ENCODE assay signal across 11 cellular contexts in genomic region chr9:93460689-93461413, GRCh38. TPM values are rescaled to one million over a fixed set of nuclear protein-coding genes. Genes with fewer than 3 reads are reported as not detected.
DNase-seq lines count a peak whose midpoint lies in the region; ATAC-seq and TF ChIP-seq lines count a peak whose summit lies in the region.
"Had no signal": no experiment of that assay in that cellular context is flagged by ENCODE, and none has a peak within 500 bp of the region (broad histone marks: within the 10 kb centered on the region; RNA-seq: fewer than 3 reads in every experiment).

No MANE protein-coding gene starts in this region.

- no peaks in the 10 kb centered on the region for H3K9me3 ChIP-seq in DOHH2 (ENCODE audit: control insufficient read depth, insufficient read depth, low read length)
- H3K9me3 ChIP-seq in esophagus muscularis mucosa = no peaks in the 10 kb centered on the region
- H3K9me3 ChIP-seq: stomach had no signal

- H3K36me3 Mint-ChIP-seq in CD14-positive monocyte (peaks cover 16 to 19% of the 10 kb centered on the region in 2 donors), activated B cell treated with CpG ODN at 0.5 μM for 24 hours (ENCODE audit: low read depth) (peaks cover 12% of the 10 kb centered on the region), memory B cell (peaks cover 8% of the 10 kb centered on the region)

- H4K20me1 ChIP-seq in DOHH2 (ENCODE audit: control insufficient read depth, insufficient read depth, low read depth, low read length) = peaks cover 10% of the 10 kb centered on the region; the same call in 1 of the 2 replicates

- TF ChIP-seq CTCF in CD14-positive monocyte (IDR thresholded peaks at IDR 0.05) (no peak), DOHH2 (IDR thresholded peaks at IDR 0.05; ENCODE audit: low read depth, low read length, poor library complexity, severe bottlenecking) (no peak), activated B cell treated with CpG ODN at 0.5 μM for 24 hours (IDR thresholded peaks at IDR 0.05) (no peak), esophagus muscularis mucosa (IDR thresholded peaks at IDR 0.05) (no peak)

- intact Hi-C loops in CD14-positive monocyte (cut with micrococcal nuclease) = no loop called here
- intact Hi-C loops in activated B cell treated with CpG ODN at 0.5 μM for 24 hours (cut with micrococcal nuclease) = no loop called here
- intact Hi-C loops in esophagus muscularis mucosa (cut with DNase I) = no loop called here

- H3K4me3 Mint-ChIP-seq in CD14-positive monocyte (no peak overlapping the region), activated B cell treated with CpG ODN at 0.5 μM for 24 hours (no peak overlapping the region), memory B cell (peak overlapping the region; percentile 11)

- TF ChIP-seq EP300 in esophagus muscularis mucosa (IDR thresholded peaks at IDR 0.05) = no peak

- peaks cover 93% of the 10 kb centered on the region for H3K4me1 ChIP-seq in DOHH2 (ENCODE audit: control insufficient read depth, low read length)
- H3K4me1 ChIP-seq in esophagus muscularis mucosa = peaks cover 63 to 89% (median 74%) of the 10 kb centered on the region in 4 donors

- H3K27me3 Mint-ChIP-seq in CD14-positive monocyte (ENCODE audit: low read depth in 3 of 3) (no peaks in the 10 kb centered on the region), activated B cell treated with CpG ODN at 0.5 μM for 24 hours (no peaks in the 10 kb centered on the region), memory B cell (no peaks in the 10 kb centered on the region)

- H3K4me3 ChIP-seq in DOHH2 (ENCODE audit: low read length) = peak overlapping the region; percentile 30
- no peak overlapping the region for H3K4me3 ChIP-seq in esophagus muscularis mucosa
- H3K4me3 ChIP-seq: stomach had no signal

- peaks cover 100% of the 10 kb centered on the region for H3K79me2 ChIP-seq in DOHH2 (ENCODE audit: control insufficient read depth, low read length)

- in situ Hi-C loops in KBM-7 (cut with MboI; ENCODE audit: low pct_unique_long_range_greater_than_20kb, low sequenced_read_pairs) = no loop called here

- POLR2A ChIA-PET in activated B cell treated with CpG ODN at 0.5 μM for 24 hours (lab: Charles Lee) = interaction anchor here (1.4 kb wide), 2 partner anchors 9 to 106 kb away, joined by 3 to 6 read pairs; partner anchors contain the start of gene FAM120A

- ATAC-seq in activated B cell treated with CpG ODN at 0.5 μM for 24 hours (ENCODE audit: low read depth) (no peak), memory B cell (ENCODE audit: low read depth) (no peak), HG03571 (IDR thresholded peaks at IDR 0.05; ENCODE audit: unreplicated experiment) (no peak)

- DNase-seq in CD14-positive monocyte (ENCODE audit: low spot score) (no peak), activated B cell treated with CpG ODN at 0.5 μM for 24 hours (no peak), memory B cell (ENCODE audit: low spot score in 2 of 2) (no peak), KBM-7 (no peak), esophagus muscularis mucosa (ENCODE audit: extremely low spot score) (no peak)
- DNase-seq: NCI-H2171, occipital lobe, stomach had no signal

- H3K27ac Mint-ChIP-seq in CD14-positive monocyte = peak overlapping the region; percentile 3 to 74 (median 50)
- peak overlapping the region; percentile 41 for H3K27ac Mint-ChIP-seq in activated B cell treated with CpG ODN at 0.5 μM for 24 hours
- peak overlapping the region; percentile 84 for H3K27ac Mint-ChIP-seq in memory B cell

- H3K9me2 ChIP-seq in DOHH2 (replicated peaks; ENCODE audit: control insufficient read depth, low read length) = no peaks in the 10 kb centered on the region

- H3K9me3 Mint-ChIP-seq in CD14-positive monocyte = no peaks in the 10 kb centered on the region
- no peaks in the 10 kb centered on the region for H3K9me3 Mint-ChIP-seq in activated B cell treated with CpG ODN at 0.5 μM for 24 hours
- H3K9me3 Mint-ChIP-seq in memory B cell = no peaks in the 10 kb centered on the region

- H3K27ac ChIP-seq in DOHH2 (ENCODE audit: low read depth, low read length) (peak overlapping the region; percentile 34), esophagus muscularis mucosa (replicated peaks in 1 of 4) (no peak overlapping the region)
- H3K27ac ChIP-seq: C4-2B had no signal

- CTCF ChIA-PET in activated B cell treated with CpG ODN at 0.5 μM for 24 hours (lab: Charles Lee) = no interaction called here

- H3K4me1 Mint-ChIP-seq in CD14-positive monocyte (peaks cover 87% of the 10 kb centered on the region), activated B cell treated with CpG ODN at 0.5 μM for 24 hours (peaks cover 84% of the 10 kb centered on the region), memory B cell (peaks cover 54% of the 10 kb centered on the region)

- H3K27me3 ChIP-seq in DOHH2 (ENCODE audit: control insufficient read depth, low read length) (no peaks in the 10 kb centered on the region), esophagus muscularis mucosa (no peaks in the 10 kb centered on the region)
- H3K27me3 ChIP-seq: stomach had no signal

- peaks cover 34% of the 10 kb centered on the region for H3F3A ChIP-seq in DOHH2 (ENCODE audit: control insufficient read depth, insufficient read depth)

- H3K36me3 ChIP-seq in DOHH2 (ENCODE audit: control insufficient read depth, low read length) (peaks cover 57% of the 10 kb centered on the region), esophagus muscularis mucosa (no peaks in the 10 kb centered on the region)
- H3K36me3 ChIP-seq: stomach had no signal

- no peak for TF ChIP-seq POLR2A in esophagus muscularis mucosa (IDR thresholded peaks at IDR 0.05; ENCODE audit: low read depth)

- H3K4me2 ChIP-seq in DOHH2 (ENCODE audit: low read length) = peak overlapping the region; percentile 33

- WGBS in esophagus muscularis mucosa = 90% methylated on average over 3 of the region's 3 CpGs

RNA-seq across cellular contexts. Expression of gene FAM120AOS, which starts 7.5 kb away (rescaled TPM):
- 10 to 100 TPM; 41.6 to 47.7 TPM for polyA plus RNA-seq in CD14-positive monocyte
- total RNA-seq in activated B cell treated with CpG ODN at 0.5 μM for 24 hours = 35.8 and 39.0 TPM in 2 replicates
- 10 to 100 TPM; 51.7 to 63.6 (median 55.3) TPM for total RNA-seq in esophagus muscularis mucosa

RNA-seq across cellular contexts. Expression of gene FAM120A, which starts 9.4 kb away (rescaled TPM):
- 10 to 100 TPM; 10.4 to 12.7 TPM for polyA plus RNA-seq in CD14-positive monocyte
- total RNA-seq in activated B cell treated with CpG ODN at 0.5 μM for 24 hours = 99.1 and 107 TPM in 2 replicates
- total RNA-seq in esophagus muscularis mucosa = 100 to 1,000 TPM in 1 of 4 donors, 10 to 100 TPM in 3; 81.7 to 125 (median 90.1) TPM
